Comparison of ENCODE assay signal across 2 cellular contexts in genomic region chr4:2574058-2574457, GRCh38.
TF ChIP-seq lines count a peak whose summit lies in the region.

No MANE protein-coding gene starts in this region.

TF ChIP-seq in GM23338, 12 proteins besides CTCF, POLR2A, EP300 and RAD21:
- TF ChIP-seq STAT1 (IDR thresholded peaks at IDR 0.05; ENCODE audit: unreplicated experiment): no peak
- TF ChIP-seq REST (IDR thresholded peaks at IDR 0.05; ENCODE audit: unreplicated experiment): no peak
- TF ChIP-seq EZH2 (IDR thresholded peaks at IDR 0.05; ENCODE audit: low read depth, unreplicated experiment): no peak
- no peak for TF ChIP-seq POLR2AphosphoS5 (IDR thresholded peaks at IDR 0.05; ENCODE audit: low read depth)

TF ChIP-seq in SK-N-SH, 30 proteins besides CTCF, POLR2A, EP300 and RAD21:
- TF ChIP-seq TEAD4 (IDR thresholded peaks at IDR 0.05; ENCODE audit: borderline replicate concordance, insufficient read depth) (no peak), MXI1 (IDR thresholded peaks at IDR 0.05; ENCODE audit: low read depth, low read length) (no peak), EZH2phosphoT487 (IDR thresholded peaks at IDR 0.05; ENCODE audit: borderline replicate concordance, low read depth) (no peak), SMC3 (IDR thresholded peaks at IDR 0.05; ENCODE audit: low read depth, low read length) (no peak), IRF3 (IDR thresholded peaks at IDR 0.05; ENCODE audit: low read depth, low read length) (no peak), RCOR1 (IDR thresholded peaks at IDR 0.05; ENCODE audit: low read length) (no peak)
